1 cellular context compared by ENCODE assay signal in the genomic region with DNA sequence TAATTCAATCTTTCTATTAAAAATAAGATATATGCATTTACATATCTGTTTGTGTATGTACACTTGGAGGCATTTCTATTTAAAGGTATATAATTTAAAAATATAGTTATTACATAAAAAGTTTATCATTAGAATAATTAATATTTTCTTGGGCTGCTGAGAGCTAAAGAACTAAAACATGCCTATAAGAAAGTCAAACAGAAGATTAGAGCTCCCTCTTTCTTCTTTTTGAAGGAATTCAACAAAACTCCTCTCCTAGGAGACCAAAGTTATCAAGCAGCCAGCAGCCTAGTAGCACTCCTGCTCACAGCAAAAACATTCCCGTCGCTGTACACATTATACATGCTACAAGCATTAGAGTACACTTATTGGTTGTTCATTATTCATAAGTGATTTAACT.
TF ChIP-seq lines count a peak whose summit lies in the region.

No MANE protein-coding gene starts in this region.

TF ChIP-seq in GM23338, 12 proteins besides CTCF, POLR2A, EP300 and RAD21 (continued from another document):
- TF ChIP-seq, protein P1, sequence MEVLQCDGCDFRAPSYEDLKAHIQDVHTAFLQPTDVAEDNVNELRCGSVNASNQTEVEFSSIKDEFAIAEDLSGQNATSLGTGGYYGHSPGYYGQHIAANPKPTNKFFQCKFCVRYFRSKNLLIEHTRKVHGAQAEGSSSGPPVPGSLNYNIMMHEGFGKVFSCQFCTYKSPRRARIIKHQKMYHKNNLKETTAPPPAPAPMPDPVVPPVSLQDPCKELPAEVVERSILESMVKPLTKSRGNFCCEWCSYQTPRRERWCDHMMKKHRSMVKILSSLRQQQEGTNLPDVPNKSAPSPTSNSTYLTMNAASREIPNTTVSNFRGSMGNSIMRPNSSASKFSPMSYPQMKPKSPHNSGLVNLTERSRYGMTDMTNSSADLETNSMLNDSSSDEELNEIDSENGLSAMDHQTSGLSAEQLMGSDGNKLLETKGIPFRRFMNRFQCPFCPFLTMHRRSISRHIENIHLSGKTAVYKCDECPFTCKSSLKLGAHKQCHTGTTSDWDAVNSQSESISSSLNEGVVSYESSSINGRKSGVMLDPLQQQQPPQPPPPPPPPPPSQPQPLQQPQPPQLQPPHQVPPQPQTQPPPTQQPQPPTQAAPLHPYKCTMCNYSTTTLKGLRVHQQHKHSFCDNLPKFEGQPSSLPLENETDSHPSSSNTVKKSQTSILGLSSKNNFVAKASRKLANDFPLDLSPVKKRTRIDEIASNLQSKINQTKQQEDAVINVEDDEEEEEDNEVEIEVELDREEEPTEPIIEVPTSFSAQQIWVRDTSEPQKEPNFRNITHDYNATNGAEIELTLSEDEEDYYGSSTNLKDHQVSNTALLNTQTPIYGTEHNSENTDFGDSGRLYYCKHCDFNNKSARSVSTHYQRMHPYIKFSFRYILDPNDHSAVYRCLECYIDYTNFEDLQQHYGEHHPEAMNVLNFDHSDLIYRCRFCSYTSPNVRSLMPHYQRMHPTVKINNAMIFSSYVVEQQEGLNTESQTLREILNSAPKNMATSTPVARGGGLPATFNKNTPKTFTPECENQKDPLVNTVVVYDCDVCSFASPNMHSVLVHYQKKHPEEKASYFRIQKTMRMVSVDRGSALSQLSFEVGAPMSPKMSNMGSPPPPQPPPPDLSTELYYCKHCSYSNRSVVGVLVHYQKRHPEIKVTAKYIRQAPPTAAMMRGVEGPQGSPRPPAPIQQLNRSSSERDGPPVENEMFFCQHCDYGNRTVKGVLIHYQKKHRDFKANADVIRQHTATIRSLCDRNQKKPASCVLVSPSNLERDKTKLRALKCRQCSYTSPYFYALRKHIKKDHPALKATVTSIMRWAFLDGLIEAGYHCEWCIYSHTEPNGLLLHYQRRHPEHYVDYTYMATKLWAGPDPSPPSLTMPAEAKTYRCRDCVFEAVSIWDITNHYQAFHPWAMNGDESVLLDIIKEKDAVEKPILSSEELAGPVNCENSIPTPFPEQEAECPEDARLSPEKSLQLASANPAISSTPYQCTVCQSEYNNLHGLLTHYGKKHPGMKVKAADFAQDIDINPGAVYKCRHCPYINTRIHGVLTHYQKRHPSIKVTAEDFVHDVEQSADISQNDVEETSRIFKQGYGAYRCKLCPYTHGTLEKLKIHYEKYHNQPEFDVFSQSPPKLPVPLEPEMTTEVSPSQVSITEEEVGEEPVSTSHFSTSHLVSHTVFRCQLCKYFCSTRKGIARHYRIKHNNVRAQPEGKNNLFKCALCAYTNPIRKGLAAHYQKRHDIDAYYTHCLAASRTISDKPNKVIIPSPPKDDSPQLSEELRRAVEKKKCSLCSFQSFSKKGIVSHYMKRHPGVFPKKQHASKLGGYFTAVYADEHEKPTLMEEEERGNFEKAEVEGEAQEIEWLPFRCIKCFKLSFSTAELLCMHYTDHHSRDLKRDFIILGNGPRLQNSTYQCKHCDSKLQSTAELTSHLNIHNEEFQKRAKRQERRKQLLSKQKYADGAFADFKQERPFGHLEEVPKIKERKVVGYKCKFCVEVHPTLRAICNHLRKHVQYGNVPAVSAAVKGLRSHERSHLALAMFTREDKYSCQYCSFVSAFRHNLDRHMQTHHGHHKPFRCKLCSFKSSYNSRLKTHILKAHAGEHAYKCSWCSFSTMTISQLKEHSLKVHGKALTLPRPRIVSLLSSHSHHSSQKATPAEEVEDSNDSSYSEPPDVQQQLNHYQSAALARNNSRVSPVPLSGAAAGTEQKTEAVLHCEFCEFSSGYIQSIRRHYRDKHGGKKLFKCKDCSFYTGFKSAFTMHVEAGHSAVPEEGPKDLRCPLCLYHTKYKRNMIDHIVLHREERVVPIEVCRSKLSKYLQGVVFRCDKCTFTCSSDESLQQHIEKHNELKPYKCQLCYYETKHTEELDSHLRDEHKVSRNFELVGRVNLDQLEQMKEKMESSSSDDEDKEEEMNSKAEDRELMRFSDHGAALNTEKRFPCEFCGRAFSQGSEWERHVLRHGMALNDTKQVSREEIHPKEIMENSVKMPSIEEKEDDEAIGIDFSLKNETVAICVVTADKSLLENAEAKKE (CRISPR knock-in tag; IDR thresholded peaks at IDR 0.05) = no peak
- TF ChIP-seq ZNF114 (CRISPR knock-in tag; IDR thresholded peaks at IDR 0.05) (no peak), EZH2phosphoT487 (IDR thresholded peaks at IDR 0.05; ENCODE audit: unreplicated experiment) (no peak), EZH2 (IDR thresholded peaks at IDR 0.05; ENCODE audit: low read depth, unreplicated experiment) (no peak), STAT1 (IDR thresholded peaks at IDR 0.05; ENCODE audit: unreplicated experiment) (no peak), CREB1 (CRISPR knock-in tag; IDR thresholded peaks at IDR 0.05; ENCODE audit: low read depth) (no peak)
- TF ChIP-seq, protein P2, sequence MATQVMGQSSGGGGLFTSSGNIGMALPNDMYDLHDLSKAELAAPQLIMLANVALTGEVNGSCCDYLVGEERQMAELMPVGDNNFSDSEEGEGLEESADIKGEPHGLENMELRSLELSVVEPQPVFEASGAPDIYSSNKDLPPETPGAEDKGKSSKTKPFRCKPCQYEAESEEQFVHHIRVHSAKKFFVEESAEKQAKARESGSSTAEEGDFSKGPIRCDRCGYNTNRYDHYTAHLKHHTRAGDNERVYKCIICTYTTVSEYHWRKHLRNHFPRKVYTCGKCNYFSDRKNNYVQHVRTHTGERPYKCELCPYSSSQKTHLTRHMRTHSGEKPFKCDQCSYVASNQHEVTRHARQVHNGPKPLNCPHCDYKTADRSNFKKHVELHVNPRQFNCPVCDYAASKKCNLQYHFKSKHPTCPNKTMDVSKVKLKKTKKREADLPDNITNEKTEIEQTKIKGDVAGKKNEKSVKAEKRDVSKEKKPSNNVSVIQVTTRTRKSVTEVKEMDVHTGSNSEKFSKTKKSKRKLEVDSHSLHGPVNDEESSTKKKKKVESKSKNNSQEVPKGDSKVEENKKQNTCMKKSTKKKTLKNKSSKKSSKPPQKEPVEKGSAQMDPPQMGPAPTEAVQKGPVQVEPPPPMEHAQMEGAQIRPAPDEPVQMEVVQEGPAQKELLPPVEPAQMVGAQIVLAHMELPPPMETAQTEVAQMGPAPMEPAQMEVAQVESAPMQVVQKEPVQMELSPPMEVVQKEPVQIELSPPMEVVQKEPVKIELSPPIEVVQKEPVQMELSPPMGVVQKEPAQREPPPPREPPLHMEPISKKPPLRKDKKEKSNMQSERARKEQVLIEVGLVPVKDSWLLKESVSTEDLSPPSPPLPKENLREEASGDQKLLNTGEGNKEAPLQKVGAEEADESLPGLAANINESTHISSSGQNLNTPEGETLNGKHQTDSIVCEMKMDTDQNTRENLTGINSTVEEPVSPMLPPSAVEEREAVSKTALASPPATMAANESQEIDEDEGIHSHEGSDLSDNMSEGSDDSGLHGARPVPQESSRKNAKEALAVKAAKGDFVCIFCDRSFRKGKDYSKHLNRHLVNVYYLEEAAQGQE (IDR thresholded peaks at IDR 0.05; ENCODE audit: unreplicated experiment) = no peak
- TF ChIP-seq, protein P3, sequence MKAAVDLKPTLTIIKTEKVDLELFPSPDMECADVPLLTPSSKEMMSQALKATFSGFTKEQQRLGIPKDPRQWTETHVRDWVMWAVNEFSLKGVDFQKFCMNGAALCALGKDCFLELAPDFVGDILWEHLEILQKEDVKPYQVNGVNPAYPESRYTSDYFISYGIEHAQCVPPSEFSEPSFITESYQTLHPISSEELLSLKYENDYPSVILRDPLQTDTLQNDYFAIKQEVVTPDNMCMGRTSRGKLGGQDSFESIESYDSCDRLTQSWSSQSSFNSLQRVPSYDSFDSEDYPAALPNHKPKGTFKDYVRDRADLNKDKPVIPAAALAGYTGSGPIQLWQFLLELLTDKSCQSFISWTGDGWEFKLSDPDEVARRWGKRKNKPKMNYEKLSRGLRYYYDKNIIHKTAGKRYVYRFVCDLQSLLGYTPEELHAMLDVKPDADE (IDR thresholded peaks at IDR 0.05) = no peak
